Comparison of ENCODE assay signal across 8 cellular contexts in genomic region chr3:57555738-57556458, GRCh38. TPM values are rescaled to one million over a fixed set of nuclear protein-coding genes. Genes with fewer than 3 reads are reported as not detected.
DNase-seq lines count a peak whose midpoint lies in the region; ATAC-seq and TF ChIP-seq lines count a peak whose summit lies in the region.

Gene PDE12, plus strand, starts transcription at chr3:57556274. Its CDS starts 106 bp downstream, at chr3:57556380.

- H3K4me1 Mint-ChIP-seq in activated T-helper 17 cell treated with anti-CD3 and anti-CD28 coated beads, Interleukin-2, amount 50 U/mL, for 72 hours, result peaks cover 13% of the 10 kb centered on the region
- peaks cover 42 to 44% of the 10 kb centered on the region in 2 donors for H3K4me1 Mint-ChIP-seq in natural killer cell

- H3K36me3 ChIP-seq in Karpas-422 (ENCODE audit: insufficient read depth, low read length), result peaks cover 17% of the 10 kb centered on the region

- peaks cover 36% of the 10 kb centered on the region for H3K4me1 ChIP-seq in Karpas-422 (ENCODE audit: low read length)

- ATAC-seq in GM21825 (IDR thresholded peaks at IDR 0.05; ENCODE audit: unreplicated experiment) (peak; percentile 79), natural killer cell (peak; percentile 78 to 88 (median 82))
- ATAC-seq in activated T-helper 17 cell treated with anti-CD3 and anti-CD28 coated beads, Interleukin-2, amount 50 U/mL, for 72 hours (replicated peaks), result peak; percentile 86

- H3K9me3 ChIP-seq in Karpas-422 (ENCODE audit: low read length), result no peaks in the 10 kb centered on the region

- TF ChIP-seq CTCF in RWPE1 (conservative IDR thresholded peaks at IDR 0.05; ENCODE audit: low read depth), result no peak
- TF ChIP-seq CTCF in natural killer cell (IDR thresholded peaks at IDR 0.05), result no peak

- peaks cover 47% of the 10 kb centered on the region for H3K36me3 Mint-ChIP-seq in activated T-helper 17 cell treated with anti-CD3 and anti-CD28 coated beads, Interleukin-2, amount 50 U/mL, for 72 hours (ENCODE audit: low read depth)
- H3K36me3 Mint-ChIP-seq in natural killer cell, result no peaks in the 10 kb centered on the region

- peak within 1 kb of the TSS; percentile 87 for H3K4me3 ChIP-seq in Karpas-422 (ENCODE audit: low read length)

- peak within 1 kb of the TSS; percentile 98 for H3K4me3 Mint-ChIP-seq in activated T-helper 17 cell treated with anti-CD3 and anti-CD28 coated beads, Interleukin-2, amount 50 U/mL, for 72 hours
- H3K4me3 Mint-ChIP-seq in natural killer cell, result peak within 1 kb of the TSS; percentile 90

- H3K79me2 ChIP-seq in Karpas-422 (ENCODE audit: low read length), result peaks cover 60% of the 10 kb centered on the region

- H3K9me3 Mint-ChIP-seq in activated T-helper 17 cell treated with anti-CD3 and anti-CD28 coated beads, Interleukin-2, amount 50 U/mL, for 72 hours, result no peaks in the 10 kb centered on the region
- no peaks in the 10 kb centered on the region for H3K9me3 Mint-ChIP-seq in natural killer cell

- CTCF ChIA-PET in RWPE1 (lab: Yijun Ruan, JAX), result interaction anchor here (0.6 kb wide), 1 partner anchor 257 kb away, joined by 3 read pairs; no protein-coding TSS in a partner anchor

- POLR2A ChIA-PET in RWPE1 (lab: Yijun Ruan, JAX; ENCODE audit: low non-redundant PET), result no interaction called here

- peaks cover 15% of the 10 kb centered on the region; the same call in 1 of the 2 replicates for H4K20me1 ChIP-seq in Karpas-422 (ENCODE audit: insufficient read depth, low read depth, low read length)

- peak within 1 kb of the TSS; percentile 97 for H3K4me2 ChIP-seq in Karpas-422 (ENCODE audit: low read depth, low read length, poor library complexity, severe bottlenecking)

- H3K27me3 Mint-ChIP-seq in activated T-helper 17 cell treated with anti-CD3 and anti-CD28 coated beads, Interleukin-2, amount 50 U/mL, for 72 hours, result no peaks in the 10 kb centered on the region
- H3K27me3 Mint-ChIP-seq in natural killer cell (ENCODE audit: low read depth in 2 of 2), result no peaks in the 10 kb centered on the region

- no peaks in the 10 kb centered on the region for H3K9me2 ChIP-seq in Karpas-422 (replicated peaks; ENCODE audit: insufficient read depth, low read length)

- H3K27me3 ChIP-seq in Karpas-422 (ENCODE audit: low read length), result no peaks in the 10 kb centered on the region

- H3K9ac ChIP-seq in Karpas-422 (ENCODE audit: low read length), result peak within 1 kb of the TSS; percentile 92

- H3K27ac Mint-ChIP-seq in activated T-helper 17 cell treated with anti-CD3 and anti-CD28 coated beads, Interleukin-2, amount 50 U/mL, for 72 hours, result peak within 1 kb of the TSS; percentile 98
- peak within 1 kb of the TSS; percentile 93 to 94 for H3K27ac Mint-ChIP-seq in natural killer cell

- intact Hi-C loops in natural killer cell (cut with micrococcal nuclease), result loop anchor here (1.0 to 5.0 kb wide), 4 partner anchors 41 to 200 kb away; partner anchors contain the start of genes ARF4, DENND6A and SLMAP

- H3K27ac ChIP-seq in Karpas-422 (ENCODE audit: low read length) (peak within 1 kb of the TSS; percentile 73), RWPE1 (peak within 1 kb of the TSS; percentile 84)

- DNase-seq in Daoy (ENCODE audit: low read depth) (peak; percentile 85), Karpas-422 (peak; percentile 94), RWPE1 (ENCODE audit: low spot score) (peak; percentile 80), fibroblast of peridontal ligament (ENCODE audit: extremely low read depth) (peak; percentile 95), natural killer cell (peak; percentile 84)
- DNase-seq in stimulated activated naive CD4-positive, alpha-beta T cell (lab: John Stamatoyannopoulos, UW), result peak; percentile 60 to 90 (median 80)

- peak within 1 kb of the TSS; percentile 79 for H2AFZ ChIP-seq in Karpas-422 (ENCODE audit: low read length)

RNA-seq across cellular contexts. Expression of gene PDE12, which starts in this region (rescaled TPM):
- total RNA-seq in Daoy (2014; rRNA removed; shearing (Covaris generic)), result 15.7 and 19.3 TPM in 2 replicates
- 27.7 and 28.5 TPM in 2 replicates for total RNA-seq in Karpas-422 (2014; rRNA removed; shearing (Covaris generic); ENCODE audit: low replicate concordance)
- total RNA-seq in activated T-helper 17 cell treated with anti-CD3 and anti-CD28 coated beads, Interleukin-2, amount 50 U/mL, for 72 hours, result 10 to 100 TPM; 20.8 to 31.4 TPM
- 10 to 100 TPM; 34.4 to 36.6 (median 35.5) TPM for total RNA-seq in natural killer cell

Comparison
In these comparisons a context has a peak if more than half of its experiments do, and no peak if none do; other contexts are left out.
1. Peak in every context shown above with its lines: DNase-seq, ATAC-seq, H3K4me3 ChIP-seq and H3K27ac ChIP-seq.